In genomic region chr12:131644481-131644880, GRCh38 we compare ENCODE assay signal across 29 cellular contexts.
"Had no signal": no experiment of that assay in that cellular context is flagged by ENCODE, and none has a peak within 500 bp of the region (broad histone marks: within the 10 kb centered on the region; RNA-seq: fewer than 3 reads in every experiment).

No MANE protein-coding gene starts in this region.

- H3K27ac ChIP-seq: brain microvascular endothelial cell, KMS-11, RWPE1, WERI-Rb-1 had no signal

- DNase-seq: activated CD4-positive, alpha-beta memory T cell treated with anti-CD3 and anti-CD28 coated beads, Interleukin-2, amount 10 ng/mL, durations not matched to agents 7 days and 5 days; activated CD4-positive, alpha-beta T cell treated with anti-CD3 and anti-CD28 coated beads for 1 hour; activated CD4-positive, alpha-beta T cell treated with anti-CD3 and anti-CD28 coated beads for 48 hours; activated CD4-positive, CD25-positive, alpha-beta regulatory T cell; activated CD8-positive, alpha-beta memory T cell treated with anti-CD3 and anti-CD28 coated beads for 24 hours; activated CD8-positive, alpha-beta memory T cell treated with anti-CD3 and anti-CD28 coated beads, Interleukin-2, amount 10 ng/mL, durations not matched to agents 7 days and 5 days; activated CD8-positive, alpha-beta memory T cell treated with anti-CD3 and anti-CD28 coated beads, Interleukin-2, amount 50 U/mL, for 48 hours; activated effector memory CD4-positive, alpha-beta T cell treated with Interleukin-2 at 50 U/mL for 16 hours; activated naive CD4-positive, alpha-beta T cell treated with anti-CD3 and anti-CD28 coated beads, Interleukin-2, amount 10 ng/mL, durations not matched to agents 7 days and 5 days; activated naive CD8-positive, alpha-beta T cell treated with anti-CD3 and anti-CD28 coated beads, Interleukin-2, amount 50 U/mL, for 24 hours; activated T-cell treated with anti-CD3 and anti-CD28 coated beads, Interleukin-2, amount 50 U/mL, for 48 hours; brain microvascular endothelial cell; MM.1S; MV-4-11; NCI-H1092; NCI-H1436 treated with DMSO at 0.1 percent for 48 hours; NCI-H1694 treated with DMSO at 0.1 percent for 48 hours; NCI-H2029; NCI-H345; NCI-H524 treated with DMSO at 0.1 percent for 48 hours; PC-3; SIG-M5; T1000; WERI-Rb-1 had no signal

- H3K4me2 ChIP-seq: KMS-11 had no signal

- FAIRE-seq: RCC 7860 had no signal

- H3K9ac ChIP-seq: KMS-11 had no signal

- H3K27me3 ChIP-seq: brain microvascular endothelial cell had no signal

- H3K36me3 ChIP-seq: brain microvascular endothelial cell, WERI-Rb-1 had no signal

- ATAC-seq: activated CD8-positive, alpha-beta memory T cell treated with anti-CD3 and anti-CD28 coated beads, Interleukin-2, amount 10 ng/mL, durations not matched to agents 7 days and 5 days; activated naive CD8-positive, alpha-beta T cell treated with anti-CD3 and anti-CD28 coated beads, Interleukin-2, amount 50 U/mL, for 24 hours; PC-3; Right ventricle myocardium inferior; SK-N-SH treated with all-trans-retinoic acid at 6 μM for 48 hours had no signal
